8 cellular contexts compared by ENCODE assay signal in the genomic region with DNA sequence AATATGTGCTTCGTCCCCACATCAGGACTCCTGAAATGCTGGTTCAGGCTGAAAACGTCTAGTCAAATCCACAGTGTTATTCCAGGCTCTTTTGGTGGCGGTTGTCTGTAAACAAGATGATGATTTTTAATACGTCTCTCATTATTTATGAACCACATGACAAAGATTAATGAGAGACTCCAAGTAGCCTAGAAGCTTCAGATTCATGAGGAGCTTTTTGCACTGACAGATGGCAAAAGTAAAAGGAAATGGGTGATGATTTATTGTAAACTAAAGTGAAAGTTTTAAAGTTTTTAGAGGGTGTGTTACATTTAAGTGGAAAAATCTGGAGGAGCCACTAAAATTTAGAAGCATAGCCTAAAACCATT.
DNase-seq lines count a peak whose midpoint lies in the region; FAIRE-seq and TF ChIP-seq lines count a peak whose summit lies in the region.

No MANE protein-coding gene starts in this region.

- DNase-seq in GM06990 (ENCODE audit: extremely low read depth, insufficient read length) (no peak), trophoblast cell (no peak), middle frontal gyrus (ENCODE audit: extremely low spot score, low spot score) (no peak), RCC 7860 (ENCODE audit: low spot score) (no peak), NCI-H2196 treated with DMSO at 0.1 percent for 48 hours (lab: John Stamatoyannopoulos, UW; ENCODE audit: unreplicated experiment) (no peak), amygdala (lab: John Stamatoyannopoulos, UW) (no peak)

- H3K79me1 ChIP-seq in trophoblast cell (ENCODE audit: low read length), result no peaks in the 10 kb centered on the region

- H2AFZ ChIP-seq in OCI-LY1 (ENCODE audit: low read length) (no peak overlapping the region; the same call in 1 of the 2 replicates), trophoblast cell (ENCODE audit: insufficient read depth, low read length, poor library complexity) (no peak overlapping the region)

- TF ChIP-seq CTCF in GM06990 (IDR thresholded peaks at IDR 0.05; ENCODE audit: insufficient read depth, low read length, poor library complexity, severe bottlenecking) (no peak), OCI-LY1 (IDR thresholded peaks at IDR 0.05; ENCODE audit: low read length) (no peak)

- peak overlapping the region; percentile 50 for H3K4me3 ChIP-seq in GM06990 (replicated peaks; ENCODE audit: low read depth, low read length)
- peak overlapping the region; percentile 69 for H3K4me3 ChIP-seq in OCI-LY1 (ENCODE audit: low read depth, low read length, poor library complexity, severe bottlenecking)
- peak overlapping the region; percentile 6 to 41 for H3K4me3 ChIP-seq in esophagus (ENCODE audit: low read depth in 1 of 2, low read length in 2 of 2)
- no peak overlapping the region for H3K4me3 ChIP-seq in trophoblast cell (ENCODE audit: low read depth, low read length)

- H4K8ac ChIP-seq in trophoblast cell (ENCODE audit: low read depth, low read length), result no peak overlapping the region

- no peak overlapping the region for H3K14ac ChIP-seq in trophoblast cell (ENCODE audit: low read length)

- H3K79me2 ChIP-seq in OCI-LY1 (ENCODE audit: insufficient read depth, low read length) (peaks cover 8% of the 10 kb centered on the region), trophoblast cell (ENCODE audit: control insufficient read depth, insufficient read depth, low read length, poor library complexity) (no peaks in the 10 kb centered on the region)

- H2BK5ac ChIP-seq in trophoblast cell (ENCODE audit: low read depth, low read length, poor library complexity), result no peak overlapping the region

- no peak overlapping the region for H4K12ac ChIP-seq in trophoblast cell (ENCODE audit: low read depth, low read length)

- WGBS in esophagus, 2 donors, result 9 to 10% methylated on average over 4 of the region's 4 CpGs
- no CpG with 5 or more reads among the region's 4 CpGs for WGBS in trophoblast cell (ENCODE audit: extremely low coverage, insufficient coverage, insufficient read length)

- H3K4me1 ChIP-seq in OCI-LY1 (ENCODE audit: insufficient read depth, low read length, severe bottlenecking) (peaks cover 52% of the 10 kb centered on the region), esophagus (ENCODE audit: control insufficient read depth in 2 of 2, insufficient read depth in 2 of 2, low read length in 1 of 2) (no peaks in the 10 kb centered on the region), trophoblast cell (ENCODE audit: control insufficient read depth in 1 of 2, insufficient read depth in 2 of 2, low read length in 2 of 2) (peaks cover 0 to 8% of the 10 kb centered on the region in 2 experiments)

- peak overlapping the region; percentile 83 for H3K9ac ChIP-seq in OCI-LY1 (ENCODE audit: low read length)
- no peak overlapping the region for H3K9ac ChIP-seq in trophoblast cell (ENCODE audit: low read length)

- no peak overlapping the region for H4K91ac ChIP-seq in trophoblast cell (ENCODE audit: low read depth, low read length)

- H3K36me3 ChIP-seq in GM06990 (ENCODE audit: control insufficient read depth, insufficient read depth, low read length) (no peaks in the 10 kb centered on the region), OCI-LY1 (ENCODE audit: insufficient read depth, low read length) (peaks cover 6% of the 10 kb centered on the region; the same call in 1 of the 2 replicates), esophagus (ENCODE audit: control insufficient read depth in 2 of 2, insufficient read depth in 2 of 2, low read length in 1 of 2) (no peaks in the 10 kb centered on the region), trophoblast cell (ENCODE audit: control insufficient read depth in 1 of 2, insufficient read depth in 2 of 2, low read length in 2 of 2) (peaks cover 0 to 2% of the 10 kb centered on the region in 2 experiments)

- no peak for FAIRE-seq in RCC 7860 (lab: Jason Lieb, UNC)

- no peaks in the 10 kb centered on the region for H3K27me3 ChIP-seq in GM06990 (replicated peaks; ENCODE audit: control insufficient read depth, insufficient read depth, low read length)
- H3K27me3 ChIP-seq in OCI-LY1 (ENCODE audit: insufficient read depth, low read length), result no peaks in the 10 kb centered on the region
- no peaks in the 10 kb centered on the region for H3K27me3 ChIP-seq in esophagus (ENCODE audit: control insufficient read depth in 1 of 2, insufficient read depth in 2 of 2, low read length in 2 of 2)
- no peaks in the 10 kb centered on the region for H3K27me3 ChIP-seq in trophoblast cell (ENCODE audit: insufficient read depth, low read length)

- H3K18ac ChIP-seq in trophoblast cell (ENCODE audit: low read length), result no peak overlapping the region

- H2BK120ac ChIP-seq in trophoblast cell (ENCODE audit: insufficient read depth, low read length, poor library complexity), result no peak overlapping the region

- H3K23ac ChIP-seq in trophoblast cell (ENCODE audit: low read length), result no peak overlapping the region

- H2AK5ac ChIP-seq in trophoblast cell (ENCODE audit: low read length), result no peak overlapping the region

- H3K4me2 ChIP-seq in OCI-LY1 (ENCODE audit: low read length) (peak overlapping the region; percentile 98), trophoblast cell (ENCODE audit: low read length) (no peak overlapping the region)

- peak overlapping the region; percentile 55 for H3K4ac ChIP-seq in trophoblast cell (ENCODE audit: low read depth, low read length)

- H2BK12ac ChIP-seq in trophoblast cell (ENCODE audit: low read length), result no peak overlapping the region

- no peaks in the 10 kb centered on the region for H3K9me3 ChIP-seq in OCI-LY1 (ENCODE audit: low read length)
- H3K9me3 ChIP-seq in esophagus (ENCODE audit: control insufficient read depth in 2 of 2, insufficient read depth in 1 of 2, low read depth in 1 of 2, low read length in 1 of 2), result no peaks in the 10 kb centered on the region
- no peaks in the 10 kb centered on the region for H3K9me3 ChIP-seq in trophoblast cell (ENCODE audit: insufficient read depth, low read depth, low read length)

- no peaks in the 10 kb centered on the region for H4K20me1 ChIP-seq in OCI-LY1 (ENCODE audit: insufficient read depth, low read length)

- H3F3A ChIP-seq in OCI-LY1 (ENCODE audit: insufficient read depth, low read length), result peaks cover 5% of the 10 kb centered on the region; the same call in 1 of the 2 replicates

- peak overlapping the region; percentile 87 for H3K27ac ChIP-seq in OCI-LY1 (ENCODE audit: low read depth, low read length, poor library complexity, severe bottlenecking)
- peak overlapping the region in 1 of 2 donors; percentile 17 for H3K27ac ChIP-seq in esophagus (ENCODE audit: low read depth in 2 of 2, low read length in 1 of 2)
- H3K27ac ChIP-seq in trophoblast cell (ENCODE audit: low read depth, low read length), result no peak overlapping the region

- H3K9me2 ChIP-seq in OCI-LY1 (ENCODE audit: low read depth, low read length), result no peaks in the 10 kb centered on the region
